Comparison of ENCODE assay signal across 8 cellular contexts in the genomic region with DNA sequence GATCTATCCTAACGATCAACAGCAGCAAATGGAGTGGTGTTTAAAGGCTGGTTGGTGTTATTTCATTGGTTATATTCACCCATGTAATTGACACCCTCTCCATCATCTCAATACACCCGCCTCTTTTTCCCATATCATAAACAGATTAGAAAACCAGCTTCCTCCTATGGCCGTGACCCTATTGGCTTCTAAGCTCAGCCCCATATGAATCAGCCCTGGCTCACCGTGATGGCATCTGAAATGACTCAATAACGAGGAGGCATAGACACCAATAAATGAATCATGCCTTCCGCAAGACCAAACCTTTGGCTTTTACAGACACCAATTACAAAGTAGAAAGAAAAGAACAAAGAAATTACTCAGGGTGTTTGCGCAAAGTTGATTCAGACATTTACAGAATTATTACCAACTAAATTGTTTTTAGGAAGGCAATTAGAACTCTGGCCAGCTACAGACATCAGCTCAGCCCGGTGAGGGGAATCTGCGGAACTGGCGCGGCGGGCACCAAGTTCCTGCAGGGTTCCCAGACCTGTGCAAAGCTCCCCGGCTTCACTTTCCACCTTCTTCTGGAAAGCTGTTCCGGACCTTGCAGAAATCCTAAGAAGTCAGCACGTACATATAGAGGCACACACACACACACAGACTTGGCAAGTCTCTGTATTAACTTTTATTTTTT. TPM values are rescaled to one million over a fixed set of nuclear protein-coding genes. Genes with fewer than 3 reads are reported as not detected.
A peak's percentile ranks its signal among the peaks of the same experiment; 100 is the strongest.
DNase-seq lines count a peak whose midpoint lies in the region; ATAC-seq, FAIRE-seq and TF ChIP-seq lines count a peak whose summit lies in the region.

No MANE protein-coding gene starts in this region.

- CTCF ChIA-PET in GM12878 (lab: Yijun Ruan, JAX), result no interaction called here

- ATAC-seq in GM12878 (peak; percentile 57), omental fat pad (ENCODE audit: low FRiP score) (peak; percentile 84), HG02588 (IDR thresholded peaks at IDR 0.05; ENCODE audit: unreplicated experiment) (no peak)

- no peak for FAIRE-seq in GM12878 (lab: Jason Lieb, UNC)

- H2AFZ ChIP-seq in GM12878 (ENCODE audit: control insufficient read depth, low read depth, low read length), result no peak overlapping the region

- H3K36me3 ChIP-seq in GM12878 (ENCODE audit: control insufficient read depth in 2 of 2, insufficient read depth in 2 of 2, low read length in 1 of 2), result no peaks in the 10 kb centered on the region

- no peak overlapping the region for H3K27ac ChIP-seq in GM12878 (ENCODE audit: control insufficient read depth, insufficient read depth)

- 0 out of 4 replicates have a peak, but pooled peaks cover 0 to 7% of the 10 kb centered on the region in 2 experiments for H3K27me3 ChIP-seq in GM12878 (replicated peaks in 1 of 2; ENCODE audit: control insufficient read depth in 2 of 2, insufficient read depth in 2 of 2, low read length in 1 of 2)

- no peak overlapping the region for H3K9ac ChIP-seq in GM12878 (ENCODE audit: control insufficient read depth, insufficient read depth, low read length)

- TF ChIP-seq POLR2A in GM12878 (IDR thresholded peaks at IDR 0.05; ENCODE audit: low read depth, low read length), result no peak

- intact Hi-C loops in GM12878 (cut with micrococcal nuclease; ENCODE audit: unreplicated experiment), result no loop called here

- SMC1A ChIA-PET in GM12878 (lab: Charles Lee; ENCODE audit: uncharacterized antibody, unreplicated experiment), result interaction anchor here (1.2 kb wide), 1 partner anchor 15 kb away, joined by 4 read pairs; no protein-coding TSS in a partner anchor

- peak; percentile 97 for DNase-seq in Daoy (ENCODE audit: low read depth)
- DNase-seq in SW 1271 (lab: John Stamatoyannopoulos, UW), result peak; percentile 99 to 100
- DNase-seq in GM12878 (ENCODE audit: low read depth, low spot score), result no peak
- no peak for DNase-seq in omental fat pad (ENCODE audit: low spot score)
- DNase-seq in NCI-H526 treated with DMSO at 0.1 percent for 48 hours (lab: John Stamatoyannopoulos, UW), result no peak
- DNase-seq in NCI-H146 treated with DMSO at 0.1 percent for 48 hours (lab: John Stamatoyannopoulos, UW; ENCODE audit: unreplicated experiment), result no peak
- DNase-seq in SHP77 (lab: John Stamatoyannopoulos, UW), result no peak

- TF ChIP-seq CTCF in GM12878 (IDR thresholded peaks at IDR 0.05 in 2 of 3, conservative IDR thresholded peaks at IDR 0.05 in 1 of 3; ENCODE audit: control insufficient read depth in 2 of 3, extremely low read depth in 1 of 3, insufficient read depth in 1 of 3, low read depth in 3 of 3, low read length in 3 of 3) (no peak), omental fat pad (IDR thresholded peaks at IDR 0.05) (no peak)

- no peak overlapping the region for H3K4me3 ChIP-seq in GM12878

- H3K4me2 ChIP-seq in GM12878 (ENCODE audit: control insufficient read depth, insufficient read depth), result no peak overlapping the region

- TF ChIP-seq RAD21 in GM12878 (IDR thresholded peaks at IDR 0.05; ENCODE audit: insufficient read depth, low read depth, low read length), result no peak

- H4K20me1 ChIP-seq in GM12878 (ENCODE audit: control insufficient read depth, insufficient read depth), result no peaks in the 10 kb centered on the region

- 39% methylated on average over 15 of the region's 15 CpGs for WGBS in GM12878 (ENCODE audit: insufficient coverage, insufficient replicate concordance, low lambda C conversion rate, missing lambda C conversion rate)

- RAD21 ChIA-PET in GM12878 (lab: Charles Lee; ENCODE audit: unreplicated experiment), result no interaction called here

- POLR2A ChIA-PET in GM12878 (lab: Charles Lee), result no interaction called here

- no peaks in the 10 kb centered on the region for H3K79me2 ChIP-seq in GM12878 (ENCODE audit: control insufficient read depth, insufficient read depth, low read length)

- no TSS peak for BruUV-seq in GM12878 (replicated peaks; lab: Mats Ljungman, UMichigan)

- peaks cover 23% of the 10 kb centered on the region for H3K4me1 ChIP-seq in GM12878 (ENCODE audit: control insufficient read depth, insufficient read depth, low read length)

- in situ Hi-C loops in GM12878 (cut with MboI), result no loop called here

- no peaks in the 10 kb centered on the region for H3K9me3 ChIP-seq in GM12878 (replicated peaks; ENCODE audit: control insufficient read depth, insufficient read depth, low read length)

- no peak for TF ChIP-seq EP300 in GM12878 (IDR thresholded peaks at IDR 0.05; ENCODE audit: borderline replicate concordance in 1 of 2, control insufficient read depth in 1 of 2, low read depth in 2 of 2, low read length in 2 of 2)

TF ChIP-seq in GM12878, 131 proteins besides CTCF, POLR2A, EP300 and RAD21 (continues in another document):
- TF ChIP-seq, protein P1, sequence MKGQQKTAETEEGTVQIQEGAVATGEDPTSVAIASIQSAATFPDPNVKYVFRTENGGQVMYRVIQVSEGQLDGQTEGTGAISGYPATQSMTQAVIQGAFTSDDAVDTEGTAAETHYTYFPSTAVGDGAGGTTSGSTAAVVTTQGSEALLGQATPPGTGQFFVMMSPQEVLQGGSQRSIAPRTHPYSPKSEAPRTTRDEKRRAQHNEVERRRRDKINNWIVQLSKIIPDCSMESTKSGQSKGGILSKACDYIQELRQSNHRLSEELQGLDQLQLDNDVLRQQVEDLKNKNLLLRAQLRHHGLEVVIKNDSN (IDR thresholded peaks at IDR 0.05; ENCODE audit: borderline replicate concordance, extremely low read length, insufficient read depth, low read depth, low read length), result no peak
- TF ChIP-seq FOXM1 (IDR thresholded peaks at IDR 0.05; ENCODE audit: low read depth, low read length) (no peak), MTA2 (IDR thresholded peaks at IDR 0.05; ENCODE audit: low read depth) (no peak), KLF5 (IDR thresholded peaks at IDR 0.05; ENCODE audit: partially characterized antibody) (no peak), PAX8 (IDR thresholded peaks at IDR 0.05) (no peak), MTA3 (IDR thresholded peaks at IDR 0.05; ENCODE audit: borderline replicate concordance, low read length) (no peak), LARP7 (IDR thresholded peaks at IDR 0.05) (no peak), MYC (IDR thresholded peaks at IDR 0.05; ENCODE audit: insufficient read depth, insufficient read length, insufficient replicate concordance, low read length, severe bottlenecking) (no peak), IRF4 (IDR thresholded peaks at IDR 0.05; ENCODE audit: low read depth, low read length) (no peak), TCF12 (IDR thresholded peaks at IDR 0.05; ENCODE audit: low read depth, low read length) (no peak), SRF (IDR thresholded peaks at IDR 0.05; ENCODE audit: low read depth in 2 of 2, low read length in 2 of 2) (no peak), CBX5 (IDR thresholded peaks at IDR 0.05; ENCODE audit: low read depth) (no peak)
- TF ChIP-seq, protein P2, sequence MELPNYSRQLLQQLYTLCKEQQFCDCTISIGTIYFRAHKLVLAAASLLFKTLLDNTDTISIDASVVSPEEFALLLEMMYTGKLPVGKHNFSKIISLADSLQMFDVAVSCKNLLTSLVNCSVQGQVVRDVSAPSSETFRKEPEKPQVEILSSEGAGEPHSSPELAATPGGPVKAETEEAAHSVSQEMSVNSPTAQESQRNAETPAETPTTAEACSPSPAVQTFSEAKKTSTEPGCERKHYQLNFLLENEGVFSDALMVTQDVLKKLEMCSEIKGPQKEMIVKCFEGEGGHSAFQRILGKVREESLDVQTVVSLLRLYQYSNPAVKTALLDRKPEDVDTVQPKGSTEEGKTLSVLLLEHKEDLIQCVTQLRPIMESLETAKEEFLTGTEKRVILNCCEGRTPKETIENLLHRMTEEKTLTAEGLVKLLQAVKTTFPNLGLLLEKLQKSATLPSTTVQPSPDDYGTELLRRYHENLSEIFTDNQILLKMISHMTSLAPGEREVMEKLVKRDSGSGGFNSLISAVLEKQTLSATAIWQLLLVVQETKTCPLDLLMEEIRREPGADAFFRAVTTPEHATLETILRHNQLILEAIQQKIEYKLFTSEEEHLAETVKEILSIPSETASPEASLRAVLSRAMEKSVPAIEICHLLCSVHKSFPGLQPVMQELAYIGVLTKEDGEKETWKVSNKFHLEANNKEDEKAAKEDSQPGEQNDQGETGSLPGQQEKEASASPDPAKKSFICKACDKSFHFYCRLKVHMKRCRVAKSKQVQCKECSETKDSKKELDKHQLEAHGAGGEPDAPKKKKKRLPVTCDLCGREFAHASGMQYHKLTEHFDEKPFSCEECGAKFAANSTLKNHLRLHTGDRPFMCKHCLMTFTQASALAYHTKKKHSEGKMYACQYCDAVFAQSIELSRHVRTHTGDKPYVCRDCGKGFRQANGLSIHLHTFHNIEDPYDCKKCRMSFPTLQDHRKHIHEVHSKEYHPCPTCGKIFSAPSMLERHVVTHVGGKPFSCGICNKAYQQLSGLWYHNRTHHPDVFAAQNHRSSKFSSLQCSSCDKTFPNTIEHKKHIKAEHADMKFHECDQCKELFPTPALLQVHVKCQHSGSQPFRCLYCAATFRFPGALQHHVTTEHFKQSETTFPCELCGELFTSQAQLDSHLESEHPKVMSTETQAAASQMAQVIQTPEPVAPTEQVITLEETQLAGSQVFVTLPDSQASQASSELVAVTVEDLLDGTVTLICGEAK (IDR thresholded peaks at IDR 0.05; ENCODE audit: borderline replicate concordance), result no peak

RNA-seq across cellular contexts. Expression of a gene that starts 11.5 kb away (rescaled TPM):
- 11.0 and 12.2 TPM in 2 replicates for total RNA-seq in Daoy (2014; rRNA removed; shearing (Covaris generic))
- total RNA-seq in GM12878 (2013; cell fraction: nucleolus; rRNA removed), result 0.17 and 0.47 TPM in 2 replicates
- total RNA-seq in GM12878 (2014; rRNA removed), result not detected in 2 replicates
- 0.04 TPM in 1 of 2 replicates, not detected in the other for total RNA-seq in GM12878 (2014; rRNA removed; fragmentation: Illumina TruSeq; extraction: Trizol)
- total RNA-seq in GM12878 (2021), result 0.08 and 0.10 TPM in 2 replicates
- polyA plus RNA-seq in GM12878 (2011; ENCODE audit: low read depth), result 0.08 TPM
- polyA plus RNA-seq in GM12878 (2011; rRNA removed), result 0.03 and 0.07 TPM in 2 replicates
- polyA plus RNA-seq in GM12878 (2011; cell fraction: cytosol; rRNA removed), result 0.06 and 0.15 TPM in 2 replicates
- polyA plus RNA-seq in GM12878 (2011; cell fraction: nucleus; rRNA removed), result 0.10 and 0.12 TPM in 2 replicates
- 0.39 and 0.58 TPM in 2 replicates for polyA plus RNA-seq in GM12878 (2012)
- polyA plus RNA-seq in GM12878 (2014; fragmentation: Illumina TruSeq; extraction: Trizol), result 0.03 and 0.04 TPM in 2 replicates
- under 1 TPM in 1 of 2 experiments, not detected in 1; 0.02 TPM for polyA plus RNA-seq in GM12878 (2014; fragmentation: Nextera tagmentation; extraction: Ambion mirVana)
- polyA plus RNA-seq in GM12878 (2014; rRNA removed), result 0.03 and 0.04 TPM in 2 replicates
- polyA plus RNA-seq in GM12878 (2016; fragmentation: Nextera tagmentation; extraction: Ambion mirVana), result under 1 TPM in 1 of 2 experiments, not detected in 1; 0.04 TPM
- 0.15 and 0.26 TPM in 2 replicates for polyA minus RNA-seq in GM12878 (2011; rRNA and poly(A)+ RNA removed)
- 0.42 TPM in 1 of 2 replicates, not detected in the other for polyA minus RNA-seq in GM12878 (2011; cell fraction: cytosol; rRNA and poly(A)+ RNA removed)
- polyA minus RNA-seq in GM12878 (2011; cell fraction: nucleus; rRNA and poly(A)+ RNA removed), result not detected in 2 replicates
- total RNA-seq in omental fat pad, result 10 to 100 TPM; 10.4 to 42.7 (median 18.9) TPM

Comparison
In these comparisons a context has a peak if more than half of its experiments do, and no peak if none do; other contexts are left out.
1. DNase-seq: peak in Daoy (single experiment) and SW 1271 (2 of 2); none in GM12878 (single experiment), omental fat pad (single experiment), NCI-H526 treated with DMSO at 0.1 percent for 48 hours (single experiment), NCI-H146 treated with DMSO at 0.1 percent for 48 hours (single experiment) and SHP77 (0 of 2).